In the genomic region with DNA sequence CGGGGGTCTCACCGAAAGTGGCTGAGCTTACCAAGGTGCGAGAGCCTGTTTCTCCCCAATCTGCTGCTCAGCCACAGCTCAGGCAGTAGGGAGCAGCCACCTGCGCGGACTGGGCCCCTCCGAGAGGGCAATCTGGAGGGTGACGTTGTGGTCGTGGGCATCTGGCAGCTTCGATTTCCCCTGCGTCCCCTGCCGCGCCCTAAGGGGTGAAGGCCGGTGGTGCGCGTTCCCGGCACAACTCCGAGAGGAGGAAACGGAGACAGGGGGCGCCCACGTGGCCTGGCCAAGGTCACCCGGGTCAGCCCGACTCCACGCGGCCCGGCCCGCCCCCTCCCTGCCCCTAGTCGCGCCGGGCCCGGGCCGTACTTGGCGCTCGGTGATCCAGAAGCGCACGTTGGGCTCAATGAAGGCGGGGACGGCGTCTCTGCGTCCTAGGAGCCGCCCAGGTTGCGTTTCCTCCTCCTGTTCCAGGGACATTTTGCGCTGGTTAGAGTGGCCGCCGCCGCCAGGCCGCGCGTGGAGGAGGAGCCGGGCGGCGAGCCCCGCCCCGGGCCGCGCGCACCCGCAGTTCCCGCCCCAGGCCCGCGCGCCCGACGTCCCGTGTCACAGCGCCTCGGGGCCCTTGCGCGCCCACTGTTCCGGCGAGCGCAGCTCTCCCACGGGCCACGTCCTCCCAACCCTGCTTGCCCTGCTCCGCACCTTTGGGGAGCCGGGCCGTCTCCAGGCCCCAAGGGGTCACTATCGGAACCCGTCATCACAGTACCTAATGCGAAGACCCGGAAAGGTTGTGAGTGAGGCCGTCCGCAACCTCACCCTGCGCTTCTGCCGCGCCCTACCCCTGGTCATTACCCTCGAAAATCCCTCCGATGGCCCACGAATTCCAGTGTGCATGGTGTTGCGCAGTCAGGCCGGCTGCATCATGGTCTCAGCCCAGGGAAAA, we compare ENCODE assay signal across 1 cellular context.
TF ChIP-seq lines count a peak whose summit lies in the region.

A gene with protein sequence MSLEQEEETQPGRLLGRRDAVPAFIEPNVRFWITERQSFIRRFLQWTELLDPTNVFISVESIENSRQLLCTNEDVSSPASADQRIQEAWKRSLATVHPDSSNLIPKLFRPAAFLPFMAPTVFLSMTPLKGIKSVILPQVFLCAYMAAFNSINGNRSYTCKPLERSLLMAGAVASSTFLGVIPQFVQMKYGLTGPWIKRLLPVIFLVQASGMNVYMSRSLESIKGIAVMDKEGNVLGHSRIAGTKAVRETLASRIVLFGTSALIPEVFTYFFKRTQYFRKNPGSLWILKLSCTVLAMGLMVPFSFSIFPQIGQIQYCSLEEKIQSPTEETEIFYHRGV (minus strand): TSS at position 544 of the 940 bp plus-strand sequence. CDS start 67 bp downstream, at position 477.

TF ChIP-seq in K562, 482 proteins besides CTCF, POLR2A, EP300 and RAD21 (continued from another document and continues in another):
- TF ChIP-seq, protein P1, sequence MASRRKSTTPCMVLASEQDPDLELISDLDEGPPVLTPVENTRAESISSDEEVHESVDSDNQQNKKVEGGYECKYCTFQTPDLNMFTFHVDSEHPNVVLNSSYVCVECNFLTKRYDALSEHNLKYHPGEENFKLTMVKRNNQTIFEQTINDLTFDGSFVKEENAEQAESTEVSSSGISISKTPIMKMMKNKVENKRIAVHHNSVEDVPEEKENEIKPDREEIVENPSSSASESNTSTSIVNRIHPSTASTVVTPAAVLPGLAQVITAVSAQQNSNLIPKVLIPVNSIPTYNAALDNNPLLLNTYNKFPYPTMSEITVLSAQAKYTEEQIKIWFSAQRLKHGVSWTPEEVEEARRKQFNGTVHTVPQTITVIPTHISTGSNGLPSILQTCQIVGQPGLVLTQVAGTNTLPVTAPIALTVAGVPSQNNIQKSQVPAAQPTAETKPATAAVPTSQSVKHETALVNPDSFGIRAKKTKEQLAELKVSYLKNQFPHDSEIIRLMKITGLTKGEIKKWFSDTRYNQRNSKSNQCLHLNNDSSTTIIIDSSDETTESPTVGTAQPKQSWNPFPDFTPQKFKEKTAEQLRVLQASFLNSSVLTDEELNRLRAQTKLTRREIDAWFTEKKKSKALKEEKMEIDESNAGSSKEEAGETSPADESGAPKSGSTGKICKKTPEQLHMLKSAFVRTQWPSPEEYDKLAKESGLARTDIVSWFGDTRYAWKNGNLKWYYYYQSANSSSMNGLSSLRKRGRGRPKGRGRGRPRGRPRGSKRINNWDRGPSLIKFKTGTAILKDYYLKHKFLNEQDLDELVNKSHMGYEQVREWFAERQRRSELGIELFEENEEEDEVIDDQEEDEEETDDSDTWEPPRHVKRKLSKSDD (conservative IDR thresholded peaks at IDR 0.05; ENCODE audit: low read length), result no peak
- peak; percentile 11; the same call in 1 of the 2 replicates for TF ChIP-seq GABPA (tag; conservative IDR thresholded peaks at IDR 0.05; ENCODE audit: low read depth)
- peak; percentile 77 for TF ChIP-seq CCNT2 (IDR thresholded peaks at IDR 0.05; ENCODE audit: borderline replicate concordance, extremely low read depth, insufficient read length, low read depth, low read length)
- no peak for TF ChIP-seq TARDBP (IDR thresholded peaks at IDR 0.05)
- no peak for TF ChIP-seq MIER1 (IDR thresholded peaks at IDR 0.05; ENCODE audit: low read depth)
- TF ChIP-seq NR2F6 (CRISPR knock-in tag; IDR thresholded peaks at IDR 0.05), result peak; percentile 12; the same call in 1 of the 2 replicates
- 0 out of 2 replicates have a peak, but pooled peaks have one; percentile 0 for TF ChIP-seq LCOR (CRISPR knock-in tag; IDR thresholded peaks at IDR 0.05)
- TF ChIP-seq, protein P2, sequence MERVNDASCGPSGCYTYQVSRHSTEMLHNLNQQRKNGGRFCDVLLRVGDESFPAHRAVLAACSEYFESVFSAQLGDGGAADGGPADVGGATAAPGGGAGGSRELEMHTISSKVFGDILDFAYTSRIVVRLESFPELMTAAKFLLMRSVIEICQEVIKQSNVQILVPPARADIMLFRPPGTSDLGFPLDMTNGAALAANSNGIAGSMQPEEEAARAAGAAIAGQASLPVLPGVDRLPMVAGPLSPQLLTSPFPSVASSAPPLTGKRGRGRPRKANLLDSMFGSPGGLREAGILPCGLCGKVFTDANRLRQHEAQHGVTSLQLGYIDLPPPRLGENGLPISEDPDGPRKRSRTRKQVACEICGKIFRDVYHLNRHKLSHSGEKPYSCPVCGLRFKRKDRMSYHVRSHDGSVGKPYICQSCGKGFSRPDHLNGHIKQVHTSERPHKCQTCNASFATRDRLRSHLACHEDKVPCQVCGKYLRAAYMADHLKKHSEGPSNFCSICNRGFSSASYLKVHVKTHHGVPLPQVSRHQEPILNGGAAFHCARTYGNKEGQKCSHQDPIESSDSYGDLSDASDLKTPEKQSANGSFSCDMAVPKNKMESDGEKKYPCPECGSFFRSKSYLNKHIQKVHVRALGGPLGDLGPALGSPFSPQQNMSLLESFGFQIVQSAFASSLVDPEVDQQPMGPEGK (CRISPR knock-in tag; IDR thresholded peaks at IDR 0.05; ENCODE audit: borderline replicate concordance), result no peak
- no peak for TF ChIP-seq HNRNPL (IDR thresholded peaks at IDR 0.05; ENCODE audit: low read depth, low read length)
- TF ChIP-seq XRCC3 (IDR thresholded peaks at IDR 0.05), result no peak
- peak; percentile 81 for TF ChIP-seq RB1 (IDR thresholded peaks at IDR 0.05; ENCODE audit: low read depth)
- TF ChIP-seq MEF2D (tag; conservative IDR thresholded peaks at IDR 0.05; ENCODE audit: low read depth), result no peak
- TF ChIP-seq HNRNPLL (IDR thresholded peaks at IDR 0.05; ENCODE audit: low read depth, low read length, poor library complexity, severe bottlenecking), result peak; percentile 63
- no peak for TF ChIP-seq E2F3 (CRISPR knock-in tag; IDR thresholded peaks at IDR 0.05)
- TF ChIP-seq ZNF175 (CRISPR knock-in tag; IDR thresholded peaks at IDR 0.05; ENCODE audit: low read depth), result no peak
- peak; percentile 31; the same call in 1 of the 2 replicates for TF ChIP-seq MBD2 (IDR thresholded peaks at IDR 0.05; ENCODE audit: borderline replicate concordance, low read depth)
- TF ChIP-seq, protein P3, sequence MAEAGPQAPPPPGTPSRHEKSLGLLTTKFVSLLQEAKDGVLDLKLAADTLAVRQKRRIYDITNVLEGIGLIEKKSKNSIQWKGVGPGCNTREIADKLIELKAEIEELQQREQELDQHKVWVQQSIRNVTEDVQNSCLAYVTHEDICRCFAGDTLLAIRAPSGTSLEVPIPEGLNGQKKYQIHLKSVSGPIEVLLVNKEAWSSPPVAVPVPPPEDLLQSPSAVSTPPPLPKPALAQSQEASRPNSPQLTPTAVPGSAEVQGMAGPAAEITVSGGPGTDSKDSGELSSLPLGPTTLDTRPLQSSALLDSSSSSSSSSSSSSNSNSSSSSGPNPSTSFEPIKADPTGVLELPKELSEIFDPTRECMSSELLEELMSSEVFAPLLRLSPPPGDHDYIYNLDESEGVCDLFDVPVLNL (CRISPR knock-in tag; IDR thresholded peaks at IDR 0.05; ENCODE audit: low read depth), result no peak
- peak; percentile 92 for TF ChIP-seq RBFOX2 (IDR thresholded peaks at IDR 0.05; ENCODE audit: low read depth, low read length)
- no peak for TF ChIP-seq CHD2 (IDR thresholded peaks at IDR 0.05; ENCODE audit: low read depth, low read length)
- TF ChIP-seq, protein P4, sequence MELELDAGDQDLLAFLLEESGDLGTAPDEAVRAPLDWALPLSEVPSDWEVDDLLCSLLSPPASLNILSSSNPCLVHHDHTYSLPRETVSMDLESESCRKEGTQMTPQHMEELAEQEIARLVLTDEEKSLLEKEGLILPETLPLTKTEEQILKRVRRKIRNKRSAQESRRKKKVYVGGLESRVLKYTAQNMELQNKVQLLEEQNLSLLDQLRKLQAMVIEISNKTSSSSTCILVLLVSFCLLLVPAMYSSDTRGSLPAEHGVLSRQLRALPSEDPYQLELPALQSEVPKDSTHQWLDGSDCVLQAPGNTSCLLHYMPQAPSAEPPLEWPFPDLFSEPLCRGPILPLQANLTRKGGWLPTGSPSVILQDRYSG (tag; conservative IDR thresholded peaks at IDR 0.05; ENCODE audit: low read depth), result peak; percentile 76
- no peak for TF ChIP-seq RFX5 (IDR thresholded peaks at IDR 0.05; ENCODE audit: low read depth, low read length)
- no peak for TF ChIP-seq CEBPB (tag; IDR thresholded peaks at IDR 0.05)
- peak; percentile 43; the same call in 1 of the 2 replicates for TF ChIP-seq ZBTB7A (IDR thresholded peaks at IDR 0.05; ENCODE audit: borderline replicate concordance, control insufficient read depth, low read depth, low read length)
- peak; percentile 99 for TF ChIP-seq MYC (IDR thresholded peaks at IDR 0.05; ENCODE audit: low read depth, low read length)
- peak; percentile 96; the same call in 1 of the 2 replicates for TF ChIP-seq MYC (CRISPR knock-in tag; IDR thresholded peaks at IDR 0.05; ENCODE audit: borderline replicate concordance, low read depth)
- no peak for TF ChIP-seq ZNF41 (CRISPR knock-in tag; conservative IDR thresholded peaks at IDR 0.05)
- TF ChIP-seq ZNF436 (CRISPR knock-in tag; IDR thresholded peaks at IDR 0.05), result no peak
- TF ChIP-seq, protein P5, sequence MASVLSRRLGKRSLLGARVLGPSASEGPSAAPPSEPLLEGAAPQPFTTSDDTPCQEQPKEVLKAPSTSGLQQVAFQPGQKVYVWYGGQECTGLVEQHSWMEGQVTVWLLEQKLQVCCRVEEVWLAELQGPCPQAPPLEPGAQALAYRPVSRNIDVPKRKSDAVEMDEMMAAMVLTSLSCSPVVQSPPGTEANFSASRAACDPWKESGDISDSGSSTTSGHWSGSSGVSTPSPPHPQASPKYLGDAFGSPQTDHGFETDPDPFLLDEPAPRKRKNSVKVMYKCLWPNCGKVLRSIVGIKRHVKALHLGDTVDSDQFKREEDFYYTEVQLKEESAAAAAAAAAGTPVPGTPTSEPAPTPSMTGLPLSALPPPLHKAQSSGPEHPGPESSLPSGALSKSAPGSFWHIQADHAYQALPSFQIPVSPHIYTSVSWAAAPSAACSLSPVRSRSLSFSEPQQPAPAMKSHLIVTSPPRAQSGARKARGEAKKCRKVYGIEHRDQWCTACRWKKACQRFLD (CRISPR knock-in tag; IDR thresholded peaks at IDR 0.05), result peak; percentile 88
- no peak for TF ChIP-seq CHD4 (IDR thresholded peaks at IDR 0.05; ENCODE audit: insufficient read depth, insufficient replicate concordance, low read depth, low read length, poor library complexity, severe bottlenecking)
- peak in 1 of 2 experiments; percentile 60 for TF ChIP-seq MAZ (CRISPR knock-in tag; conservative IDR thresholded peaks at IDR 0.05 in 1 of 2, IDR thresholded peaks at IDR 0.05 in 1 of 2)
- TF ChIP-seq, protein P6, sequence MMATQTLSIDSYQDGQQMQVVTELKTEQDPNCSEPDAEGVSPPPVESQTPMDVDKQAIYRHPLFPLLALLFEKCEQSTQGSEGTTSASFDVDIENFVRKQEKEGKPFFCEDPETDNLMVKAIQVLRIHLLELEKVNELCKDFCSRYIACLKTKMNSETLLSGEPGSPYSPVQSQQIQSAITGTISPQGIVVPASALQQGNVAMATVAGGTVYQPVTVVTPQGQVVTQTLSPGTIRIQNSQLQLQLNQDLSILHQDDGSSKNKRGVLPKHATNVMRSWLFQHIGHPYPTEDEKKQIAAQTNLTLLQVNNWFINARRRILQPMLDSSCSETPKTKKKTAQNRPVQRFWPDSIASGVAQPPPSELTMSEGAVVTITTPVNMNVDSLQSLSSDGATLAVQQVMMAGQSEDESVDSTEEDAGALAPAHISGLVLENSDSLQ (IDR thresholded peaks at IDR 0.05), result no peak
- no peak for TF ChIP-seq JUNB (CRISPR knock-in tag; conservative IDR thresholded peaks at IDR 0.05)
- peak; percentile 67 for TF ChIP-seq L3MBTL2 (IDR thresholded peaks at IDR 0.05)
- TF ChIP-seq SMARCE1 (IDR thresholded peaks at IDR 0.05), result no peak
- TF ChIP-seq MYNN (IDR thresholded peaks at IDR 0.05), result no peak
- no peak for TF ChIP-seq MYNN (CRISPR knock-in tag; IDR thresholded peaks at IDR 0.05)
- TF ChIP-seq YY1 (IDR thresholded peaks at IDR 0.05; ENCODE audit: borderline replicate concordance in 1 of 3, control insufficient read depth in 1 of 3, extremely low read depth in 1 of 3, insufficient read depth in 3 of 3, insufficient read length in 1 of 3, insufficient replicate concordance in 2 of 3, low read depth in 1 of 3, low read length in 2 of 3), result peak in 1 of 3 experiments; percentile 22
- TF ChIP-seq ZNF354B (CRISPR knock-in tag; IDR thresholded peaks at IDR 0.05), result no peak
- TF ChIP-seq, protein P7, sequence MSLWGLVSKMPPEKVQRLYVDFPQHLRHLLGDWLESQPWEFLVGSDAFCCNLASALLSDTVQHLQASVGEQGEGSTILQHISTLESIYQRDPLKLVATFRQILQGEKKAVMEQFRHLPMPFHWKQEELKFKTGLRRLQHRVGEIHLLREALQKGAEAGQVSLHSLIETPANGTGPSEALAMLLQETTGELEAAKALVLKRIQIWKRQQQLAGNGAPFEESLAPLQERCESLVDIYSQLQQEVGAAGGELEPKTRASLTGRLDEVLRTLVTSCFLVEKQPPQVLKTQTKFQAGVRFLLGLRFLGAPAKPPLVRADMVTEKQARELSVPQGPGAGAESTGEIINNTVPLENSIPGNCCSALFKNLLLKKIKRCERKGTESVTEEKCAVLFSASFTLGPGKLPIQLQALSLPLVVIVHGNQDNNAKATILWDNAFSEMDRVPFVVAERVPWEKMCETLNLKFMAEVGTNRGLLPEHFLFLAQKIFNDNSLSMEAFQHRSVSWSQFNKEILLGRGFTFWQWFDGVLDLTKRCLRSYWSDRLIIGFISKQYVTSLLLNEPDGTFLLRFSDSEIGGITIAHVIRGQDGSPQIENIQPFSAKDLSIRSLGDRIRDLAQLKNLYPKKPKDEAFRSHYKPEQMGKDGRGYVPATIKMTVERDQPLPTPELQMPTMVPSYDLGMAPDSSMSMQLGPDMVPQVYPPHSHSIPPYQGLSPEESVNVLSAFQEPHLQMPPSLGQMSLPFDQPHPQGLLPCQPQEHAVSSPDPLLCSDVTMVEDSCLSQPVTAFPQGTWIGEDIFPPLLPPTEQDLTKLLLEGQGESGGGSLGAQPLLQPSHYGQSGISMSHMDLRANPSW (CRISPR knock-in tag; IDR thresholded peaks at IDR 0.05), result peak; percentile 54; the same call in 1 of the 2 replicates
- TF ChIP-seq FOXK1 (CRISPR knock-in tag; IDR thresholded peaks at IDR 0.05; ENCODE audit: borderline replicate concordance), result 0 out of 2 replicates have a peak, but pooled peaks have one; percentile 53
- no peak for TF ChIP-seq ASH1L (IDR thresholded peaks at IDR 0.05; ENCODE audit: borderline replicate concordance, low read depth, partially characterized antibody)
